ENCODE assay signal across 27 cellular contexts in the genomic region with DNA sequence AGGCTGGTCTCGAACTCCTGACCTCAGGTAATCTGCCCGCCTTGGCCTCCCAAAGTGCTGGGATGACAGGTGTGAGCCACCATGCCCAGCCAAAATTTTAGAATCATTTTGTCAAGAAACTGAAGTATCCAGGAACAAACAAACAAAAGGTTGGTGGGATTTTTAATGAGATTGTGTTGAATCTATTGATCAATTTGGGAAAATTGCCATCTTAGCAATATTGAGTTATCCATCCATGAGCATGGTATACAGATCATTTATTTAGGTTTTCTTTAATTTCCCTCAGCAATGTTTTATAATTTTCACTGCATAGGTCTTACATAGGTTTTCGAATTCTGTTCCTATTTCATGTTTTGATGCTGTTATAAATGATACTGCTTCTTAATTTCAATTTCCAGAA.
"Had no signal": no experiment of that assay in that cellular context is flagged by ENCODE, and none has a peak within 500 bp of the region (broad histone marks: within the 10 kb centered on the region; RNA-seq: fewer than 3 reads in every experiment).

No MANE protein-coding gene starts in this region.

- H3K9me3 ChIP-seq: colonic mucosa, esophagus squamous epithelium, gastrocnemius medialis, heart right ventricle, left lung, lower lobe of right lung, mucosa of descending colon had no signal

- H3K9me3 Mint-ChIP-seq: dendritic cell treated with granulocyte-macrophage colony-stimulating factor and Interleukin-4, amounts not matched to agents 40 ng/mL and 50 ng/mL, for 4 days; effector memory CD8-positive, alpha-beta T cell; endodermal cell; naive B cell had no signal

- H3K27me3 ChIP-seq: colonic mucosa, esophagus squamous epithelium, gastrocnemius medialis, heart right ventricle, left lung had no signal

- H3K4me3 Mint-ChIP-seq: dendritic cell treated with granulocyte-macrophage colony-stimulating factor and Interleukin-4, amounts not matched to agents 40 ng/mL and 50 ng/mL, for 4 days; effector memory CD8-positive, alpha-beta T cell; endodermal cell; mesothelial cell of epicardium; naive B cell had no signal

- H3K36me3 Mint-ChIP-seq: mesothelial cell of epicardium, naive B cell had no signal

- H3K27me3 Mint-ChIP-seq: effector memory CD8-positive, alpha-beta T cell; naive B cell had no signal

- FAIRE-seq: endometrium, islet of Langerhans, keratinocyte had no signal

- DNase-seq: colonic mucosa; cortex of kidney; effector CD8-positive, alpha-beta T cell; effector memory CD8-positive, alpha-beta T cell; endodermal cell; erythroblast; esophagus squamous epithelium; foreskin fibroblast; foreskin melanocyte; gastrocnemius medialis; glutamatergic neuron; heart right ventricle; hippocampal formation; left cardiac atrium; lower lobe of right lung; mesenchymal stem cell; mucosa of descending colon; naive B cell had no signal

- H3K27ac ChIP-seq: colonic mucosa, epithelial cell of prostate, esophagus squamous epithelium, gastrocnemius medialis, heart right ventricle, left lung, lower lobe of right lung had no signal

- H3K4me3 ChIP-seq: colonic mucosa, esophagus squamous epithelium, gastrocnemius medialis, heart right ventricle, left lung, lower lobe of right lung, mucosa of descending colon had no signal

- H3K36me3 ChIP-seq: colonic mucosa, esophagus squamous epithelium, gastrocnemius medialis, heart right ventricle, left lung, lower lobe of right lung had no signal

- H3K4me1 Mint-ChIP-seq: endodermal cell, mesothelial cell of epicardium had no signal

- H3K27ac Mint-ChIP-seq: dendritic cell treated with granulocyte-macrophage colony-stimulating factor and Interleukin-4, amounts not matched to agents 40 ng/mL and 50 ng/mL, for 4 days; effector memory CD8-positive, alpha-beta T cell; endodermal cell; mesothelial cell of epicardium; naive B cell had no signal

- H3K4me1 ChIP-seq: colonic mucosa, gastrocnemius medialis, lower lobe of right lung had no signal

- ATAC-seq: effector memory CD8-positive, alpha-beta T cell; esophagus mucosa; gastrocnemius medialis; heart right ventricle; left cardiac atrium; left lung; left ventricle myocardium superior; lower lobe of right lung; mucosa of descending colon had no signal
